Comparison of ENCODE assay signal across 8 cellular contexts in the genomic region with DNA sequence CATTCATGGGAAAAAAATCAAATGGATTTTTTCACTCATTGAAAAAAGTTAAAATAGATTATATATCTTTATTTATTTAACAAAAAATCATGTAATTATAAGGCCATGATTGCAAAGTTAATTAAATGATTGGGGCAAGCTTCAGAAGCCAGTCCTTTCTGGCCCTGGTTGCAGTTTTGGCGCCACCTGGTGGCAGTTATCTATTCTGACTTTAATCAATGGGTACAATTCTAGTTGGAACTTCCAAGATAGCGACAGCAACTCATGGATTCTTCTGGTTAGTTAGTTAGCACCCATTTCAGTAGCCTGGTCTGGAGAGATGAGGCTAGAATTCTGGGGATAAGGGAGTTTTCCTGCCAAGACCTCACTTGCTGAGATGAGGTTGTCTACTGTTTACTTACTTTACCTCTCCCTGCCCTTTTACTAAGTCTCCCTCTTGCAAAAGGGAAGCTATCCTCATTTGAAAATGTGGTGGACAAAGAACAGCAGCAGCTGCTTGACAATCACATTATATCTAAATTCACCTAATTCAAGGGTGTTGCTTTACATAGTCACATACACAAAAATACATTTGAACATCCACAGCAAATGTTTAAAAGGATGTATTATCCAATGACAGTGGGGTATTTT. TPM values are rescaled to one million over a fixed set of nuclear protein-coding genes. Genes with fewer than 3 reads are reported as not detected.
DNase-seq lines count a peak whose midpoint lies in the region; ATAC-seq and TF ChIP-seq lines count a peak whose summit lies in the region.

No MANE protein-coding gene starts in this region.

- H3K27me3 ChIP-seq in esophagus squamous epithelium = no peaks in the 10 kb centered on the region

- no peaks in the 10 kb centered on the region for H3K9me2 ChIP-seq in OCI-LY7 (ENCODE audit: insufficient read depth, low read length)

- no peak overlapping the region for H3K4me3 Mint-ChIP-seq in natural killer cell

- H3K4me1 ChIP-seq in OCI-LY7 (ENCODE audit: insufficient read depth, low read length, poor library complexity, severe bottlenecking) (no peaks in the 10 kb centered on the region), esophagus squamous epithelium (peaks cover 0 to 18% (median 0%) of the 10 kb centered on the region in 3 donors)

- 12 to 21% methylated on average over 2 of the region's 2 CpGs for WGBS in esophagus squamous epithelium, 2 donors

- H3K9me3 Mint-ChIP-seq in natural killer cell = no peaks in the 10 kb centered on the region

- peaks cover 5% of the 10 kb centered on the region; the same call in 1 of the 2 replicates for H4K20me1 ChIP-seq in OCI-LY7 (ENCODE audit: insufficient read depth, low read length)

- intact Hi-C loops in OCI-LY7 (cut with micrococcal nuclease; ENCODE audit: unreplicated experiment) (no loop called here), esophagus squamous epithelium (cut with DNase I) (loop anchor here (5.0 kb wide), 1 partner anchor 403 kb away; no protein-coding TSS in a partner anchor), natural killer cell (cut with micrococcal nuclease) (no loop called here)

- no TSS peak for BruUV-seq in OCI-LY7 (replicated peaks; lab: Mats Ljungman, UMichigan)

- no peak overlapping the region for H3K27ac Mint-ChIP-seq in natural killer cell

- peaks cover 0 to 4% of the 10 kb centered on the region in 2 donors for H3K4me1 Mint-ChIP-seq in natural killer cell

- no peaks in the 10 kb centered on the region for H3K9me3 ChIP-seq in OCI-LY7 (ENCODE audit: low read length)
- H3K9me3 ChIP-seq in esophagus squamous epithelium = no peaks in the 10 kb centered on the region

- no peak overlapping the region for H3K4me2 ChIP-seq in OCI-LY7 (ENCODE audit: low read length)

- TF ChIP-seq CTCF in OCI-LY7 (conservative IDR thresholded peaks at IDR 0.05; ENCODE audit: low read length) = peak; percentile 96
- peak; percentile 66 to 89 (median 80) for TF ChIP-seq CTCF in esophagus squamous epithelium (IDR thresholded peaks at IDR 0.05)
- TF ChIP-seq CTCF in natural killer cell (IDR thresholded peaks at IDR 0.05) = peak; percentile 98

- H3K79me2 ChIP-seq in OCI-LY7 (ENCODE audit: insufficient read depth, low read depth, low read length) = no peaks in the 10 kb centered on the region

- POLR2A ChIA-PET in OCI-LY7 (lab: Charles Lee) = interaction anchor here (0.6 to 1.2 kb wide), 4 partner anchors 13 to 573 kb away, joined by 3 to 4 read pairs (median 4); no protein-coding TSS in a partner anchor

- no peak overlapping the region for H3K27ac ChIP-seq in OCI-LY7 (ENCODE audit: low read depth, low read length, poor library complexity, severe bottlenecking)
- no peak overlapping the region for H3K27ac ChIP-seq in esophagus squamous epithelium

- H3K27me3 Mint-ChIP-seq in natural killer cell (ENCODE audit: low read depth in 2 of 2) = no peaks in the 10 kb centered on the region

- H3K4me3 ChIP-seq in OCI-LY7 (ENCODE audit: low read depth, low read length, poor library complexity, severe bottlenecking) (no peak overlapping the region), esophagus squamous epithelium (no peak overlapping the region)

- no peaks in the 10 kb centered on the region for H3K36me3 Mint-ChIP-seq in natural killer cell

- CTCF ChIA-PET in OCI-LY7 (lab: Charles Lee; ENCODE audit: unreplicated experiment) = no interaction called here

- no peak for TF ChIP-seq POLR2A in esophagus squamous epithelium (IDR thresholded peaks at IDR 0.05)

- ATAC-seq in natural killer cell (peak; percentile 44 to 63 (median 58)), HG03565 (IDR thresholded peaks at IDR 0.05; ENCODE audit: unreplicated experiment) (no peak)
- ATAC-seq in stimulated activated naive CD8-positive, alpha-beta T cell treated with anti-CD3 and anti-CD28 coated beads, Interleukin-15, Interleukin-2, amounts not matched to agents 100 U/mL and 50 U/mL, for 24 hours = no peak

- H3K36me3 ChIP-seq in OCI-LY7 (ENCODE audit: insufficient read depth, low read length) (peaks cover 45% of the 10 kb centered on the region), esophagus squamous epithelium (peaks cover 0 to 37% (median 5%) of the 10 kb centered on the region in 3 donors)

- no peak overlapping the region for H2AFZ ChIP-seq in OCI-LY7 (ENCODE audit: low read length)

- DNase-seq in EH (ENCODE audit: low read depth) (peak; percentile 68), HK-2 (ENCODE audit: unreplicated experiment) (peak; percentile 70), OCI-LY7 (ENCODE audit: low spot score) (peak; percentile 70), activated T-cell treated with anti-CD3 and anti-CD28 coated beads for 24 hours (ENCODE audit: low read depth) (peak; percentile 41), esophagus squamous epithelium (lab: John Stamatoyannopoulos, UW) (no peak), natural killer cell (peak; percentile 49)
- peak; percentile 74 for DNase-seq in stimulated activated naive CD8-positive, alpha-beta T cell treated with anti-CD3 and anti-CD28 coated beads, Interleukin-15, Interleukin-2, amounts not matched to agents 100 U/mL and 50 U/mL, for 24 hours

RNA-seq across cellular contexts. Expression of a gene that starts 42.3 kb away (rescaled TPM):
- total RNA-seq in OCI-LY7 (2014; rRNA removed; shearing (Covaris generic)) = 31.6 and 38.5 TPM in 2 replicates
- total RNA-seq in OCI-LY7 (2022) = 31.2 and 37.1 TPM in 2 replicates
- 10 to 100 TPM; 11.3 to 24.8 (median 18.5) TPM for total RNA-seq in esophagus squamous epithelium
- total RNA-seq in natural killer cell = 10 to 100 TPM; 10.8 to 18.6 (median 13.1) TPM

Comparison
In these comparisons a context has a peak if more than half of its experiments do, and no peak if none do; other contexts are left out.
1. ATAC-seq: peak in natural killer cell (3 of 3); none in stimulated activated naive CD8-positive, alpha-beta T cell treated with anti-CD3 and anti-CD28 coated beads, Interleukin-15, Interleukin-2, amounts not matched to agents 100 U/mL and 50 U/mL, for 24 hours (single experiment) and HG03565 (single experiment).
2. Peak in every context shown above with its lines, with median percentiles within 50 percentile points of each other: CTCF ChIP-seq.